8 cellular contexts compared by ENCODE assay signal in the genomic region with DNA sequence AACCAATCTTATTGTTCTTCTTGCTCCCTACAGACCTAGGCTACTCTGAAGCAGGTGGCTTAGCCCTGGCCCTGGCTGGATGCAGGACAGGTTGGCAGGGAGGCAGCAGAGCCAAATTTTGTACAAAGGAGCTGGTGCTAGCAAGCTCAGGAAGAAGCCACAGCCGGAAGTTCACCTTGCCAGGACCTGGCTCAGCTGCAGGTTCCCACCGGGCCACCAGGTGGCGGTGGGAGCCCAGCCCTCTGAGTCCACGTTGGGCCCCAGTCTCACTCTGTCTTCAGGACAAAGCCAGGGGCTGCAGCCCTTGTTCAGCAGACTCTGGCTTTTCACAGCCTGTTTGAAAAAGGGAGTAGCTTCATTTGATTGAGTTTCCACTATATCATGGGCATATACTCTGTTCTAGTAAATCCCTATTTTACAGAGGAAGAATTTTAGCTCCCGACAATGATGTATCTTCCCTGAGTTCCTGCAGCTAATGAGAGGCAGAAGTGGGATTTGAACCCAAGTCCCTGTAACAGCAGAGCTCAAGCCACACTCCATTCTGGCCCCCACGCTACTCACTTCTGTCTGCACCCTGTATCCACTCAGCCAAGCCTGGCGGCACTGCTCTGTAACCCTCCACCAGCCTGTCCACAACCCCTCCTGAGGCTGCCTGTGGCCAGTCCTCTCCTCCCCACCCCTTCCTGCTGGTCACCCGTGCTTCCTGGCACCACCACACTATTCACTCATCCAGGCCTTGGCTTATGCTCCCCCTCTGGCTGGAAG. TPM values are rescaled to one million over a fixed set of nuclear protein-coding genes. Genes with fewer than 3 reads are reported as not detected.
DNase-seq lines count a peak whose midpoint lies in the region; ATAC-seq and TF ChIP-seq lines count a peak whose summit lies in the region.

No MANE protein-coding gene starts in this region.

- H4K20me1 ChIP-seq in KMS-11 (ENCODE audit: insufficient read depth) = no peaks in the 10 kb centered on the region
- H4K20me1 ChIP-seq in PC-3 (ENCODE audit: low read length) = peaks cover 9% of the 10 kb centered on the region

- H3K9me3 Mint-ChIP-seq in CD8-positive, alpha-beta memory T cell = no peaks in the 10 kb centered on the region

- no peaks in the 10 kb centered on the region for H3F3A ChIP-seq in PC-3 (ENCODE audit: low read length, unreplicated experiment)

- H3K4me1 ChIP-seq in CD8-positive, alpha-beta memory T cell (ENCODE audit: insufficient read depth, low read length) = peaks cover 30% of the 10 kb centered on the region
- H3K4me1 ChIP-seq in KMS-11 (ENCODE audit: low read depth, poor library complexity, severe bottlenecking) (peaks cover 41% of the 10 kb centered on the region), PC-3 (ENCODE audit: insufficient read depth, low read length) (peaks cover 24% of the 10 kb centered on the region)

- H3K9me2 ChIP-seq in PC-3 (replicated peaks; ENCODE audit: low read length) = no peaks in the 10 kb centered on the region

- H3K36me3 Mint-ChIP-seq in CD8-positive, alpha-beta memory T cell = peaks cover 0 to 31% (median 5%) of the 10 kb centered on the region in 3 donors

- ATAC-seq in GM21423 (IDR thresholded peaks at IDR 0.05; ENCODE audit: unreplicated experiment) = peak; percentile 57
- ATAC-seq in PC-3 = peak; percentile 62

- POLR2A ChIA-PET in CD8-positive, alpha-beta memory T cell (lab: Charles Lee) = interaction anchor here (0.9 to 4.2 kb wide), 6 partner anchors 17 to 93 kb away, joined by 3 to 42 read pairs (median 8); partner anchors contain the start of genes CPSF7, CYB561A3, SDHAF2 and TMEM138
- POLR2A ChIA-PET in PC-3 (lab: Charles Lee; ENCODE audit: unreplicated experiment) = interaction anchor here (0.6 kb wide), 1 partner anchor 84 kb away, joined by 3 read pairs; no protein-coding TSS in a partner anchor

- peak; percentile 90 for TF ChIP-seq CTCF in KMS-11 (conservative IDR thresholded peaks at IDR 0.05; ENCODE audit: low read depth, low read length)
- peak; percentile 98 for TF ChIP-seq CTCF in PC-3 (conservative IDR thresholded peaks at IDR 0.05; ENCODE audit: low read depth, low read length)

- H3K9ac ChIP-seq in KMS-11 (peak overlapping the region; percentile 2; the same call in 1 of the 2 replicates), PC-3 (ENCODE audit: low read length) (no peak overlapping the region)

- no TSS peak for BruUV-seq in PC-3 (replicated peaks; lab: Mats Ljungman, UMichigan)

- no peak overlapping the region for H3K4me3 ChIP-seq in CD8-positive, alpha-beta memory T cell (ENCODE audit: low read length)
- no peak overlapping the region for H3K4me3 ChIP-seq in KMS-11 (IDR thresholded peaks at IDR 0.05; ENCODE audit: insufficient read depth, low read depth, low read length)
- no peak overlapping the region for H3K4me3 ChIP-seq in PC-3 (ENCODE audit: low read length)

- H2AFZ ChIP-seq in KMS-11 (ENCODE audit: low read depth) (peak overlapping the region; percentile 51), PC-3 (ENCODE audit: low read length) (peak overlapping the region; percentile 61)

- no peak overlapping the region for H3K27ac ChIP-seq in CD8-positive, alpha-beta memory T cell (ENCODE audit: low read depth, low read length)
- H3K27ac ChIP-seq in KMS-11 (peak overlapping the region; percentile 46), PC-3 (ENCODE audit: low read length) (no peak overlapping the region)

- intact Hi-C loops in PC-3 (cut with micrococcal nuclease) = loop anchor here (1.0 to 10.0 kb wide), 4 partner anchors 26 to 82 kb away; partner anchors contain the start of genes TMEM138 and TMEM216

- H3K27ac Mint-ChIP-seq in CD8-positive, alpha-beta memory T cell = peak overlapping the region; percentile 81 to 96 (median 90)

- H3K9me3 ChIP-seq in CD8-positive, alpha-beta memory T cell (ENCODE audit: low read length) = no peaks in the 10 kb centered on the region
- no peaks in the 10 kb centered on the region for H3K9me3 ChIP-seq in PC-3 (ENCODE audit: low read length)

- DNase-seq in CD8-positive, alpha-beta memory T cell = peak; percentile 73 to 86 (median 79)
- peak; percentile 93 for DNase-seq in PC-3
- peak; percentile 85 for DNase-seq in activated T-cell treated with anti-CD3 and anti-CD28 coated beads, Interleukin-2, amount 50 U/mL, for 1 hour
- peak; percentile 84 to 90 for DNase-seq in erythroblast (lab: John Stamatoyannopoulos, UW)
- DNase-seq in myocyte (ENCODE audit: low read depth) = peak; percentile 76
- peak; percentile 55 for DNase-seq in stimulated activated CD8-positive, alpha-beta memory T cell treated with anti-CD3 and anti-CD28 coated beads, Interleukin-7, amount 100 ng/mL, for 24 hours (ENCODE audit: low read depth)

- TF ChIP-seq POLR2A in erythroblast (IDR thresholded peaks at IDR 0.05; ENCODE audit: low read length) = no peak

- peaks cover 28 to 41% (median 29%) of the 10 kb centered on the region in 3 donors for H3K4me1 Mint-ChIP-seq in CD8-positive, alpha-beta memory T cell

- H3K4me2 ChIP-seq in KMS-11 (peak overlapping the region; percentile 30; the same call in 1 of the 2 replicates), PC-3 (ENCODE audit: low read length) (no peak overlapping the region)

- peaks cover 0 to 3% of the 10 kb centered on the region in 2 donors for H3K27me3 Mint-ChIP-seq in CD8-positive, alpha-beta memory T cell

- H3K4me3 Mint-ChIP-seq in CD8-positive, alpha-beta memory T cell = peak overlapping the region in 2 of 7 donors; percentile 13 to 79

- CTCF ChIA-PET in CD8-positive, alpha-beta memory T cell (lab: Charles Lee) = interaction anchor here (0.8 to 5.7 kb wide), 31 partner anchors 8 to 180 kb away, joined by 3 to 159 read pairs (median 6); partner anchors contain the start of genes CPSF7, CYB561A3, SDHAF2 and TMEM138
- CTCF ChIA-PET in PC-3 (lab: Charles Lee) = interaction anchor here (0.6 to 3.5 kb wide), 6 partner anchors 20 to 254 kb away, joined by 3 to 63 read pairs (median 13); partner anchors contain the start of genes CYB561A3, TMEM138 and TMEM216

- no peaks in the 10 kb centered on the region for H3K36me3 ChIP-seq in CD8-positive, alpha-beta memory T cell (ENCODE audit: insufficient read depth, low read length)
- H3K36me3 ChIP-seq in KMS-11 (ENCODE audit: insufficient read depth) (no peaks in the 10 kb centered on the region), PC-3 (ENCODE audit: low read depth, low read length) (no peaks in the 10 kb centered on the region)

- peaks cover 24% of the 10 kb centered on the region for H3K79me2 ChIP-seq in KMS-11 (ENCODE audit: insufficient read depth, low read depth)
- peaks cover 26% of the 10 kb centered on the region for H3K79me2 ChIP-seq in PC-3 (ENCODE audit: low read length)

- H3K27me3 ChIP-seq in CD8-positive, alpha-beta memory T cell (ENCODE audit: insufficient read depth, low read length, poor library complexity, severe bottlenecking) = no peaks in the 10 kb centered on the region
- H3K27me3 ChIP-seq in KMS-11 (ENCODE audit: insufficient read depth, low read depth) (no peaks in the 10 kb centered on the region), PC-3 (ENCODE audit: low read length) (no peaks in the 10 kb centered on the region)

RNA-seq across cellular contexts. Expression of gene TKFC, which starts 3.3 kb away (rescaled TPM):
- 10 to 100 TPM; 66.8 to 72.4 TPM for total RNA-seq in CD8-positive, alpha-beta memory T cell
- polyA plus RNA-seq in CD8-positive, alpha-beta memory T cell = 31.8 TPM
- 56.9 and 88.5 TPM in 2 replicates for total RNA-seq in PC-3 (2014; rRNA removed)
- total RNA-seq in myocyte = 32.1 and 37.3 TPM in 2 replicates
- polyA plus RNA-seq in myocyte (2012) = 36.2 TPM

RNA-seq across cellular contexts. Expression of gene DDB1, which starts 3.4 kb away (rescaled TPM):
- total RNA-seq in CD8-positive, alpha-beta memory T cell = 100 to 1,000 TPM; 302 to 307 TPM
- 120 TPM for polyA plus RNA-seq in CD8-positive, alpha-beta memory T cell
- total RNA-seq in PC-3 (2014; rRNA removed) = 450 and 451 TPM in 2 replicates
- 329 and 379 TPM in 2 replicates for total RNA-seq in myocyte
- 247 TPM for polyA plus RNA-seq in myocyte (2012)

RNA-seq across cellular contexts. Expression of gene CYB561A3, which starts 25.3 kb away (rescaled TPM):
- 10 to 100 TPM; 53.0 to 53.7 TPM for total RNA-seq in CD8-positive, alpha-beta memory T cell
- 62.1 TPM for polyA plus RNA-seq in CD8-positive, alpha-beta memory T cell
- 51.2 and 58.2 TPM in 2 replicates for total RNA-seq in PC-3 (2014; rRNA removed)
- 104 and 126 TPM in 2 replicates for total RNA-seq in myocyte
- 74.6 TPM for polyA plus RNA-seq in myocyte (2012)

RNA-seq across cellular contexts. Expression of gene TMEM138, which starts 25.8 kb away (rescaled TPM):
- 10 to 100 TPM; 74.4 to 75.1 TPM for total RNA-seq in CD8-positive, alpha-beta memory T cell
- 54.3 TPM for polyA plus RNA-seq in CD8-positive, alpha-beta memory T cell
- total RNA-seq in PC-3 (2014; rRNA removed) = 39.8 and 40.7 TPM in 2 replicates
- 42.5 and 54.2 TPM in 2 replicates for total RNA-seq in myocyte
- 79.5 TPM for polyA plus RNA-seq in myocyte (2012)

RNA-seq across cellular contexts. Expression of gene VWCE, which starts 41.2 kb away (rescaled TPM):
- 10 to 100 TPM; 11.3 to 12.4 TPM for total RNA-seq in CD8-positive, alpha-beta memory T cell
- not detected for polyA plus RNA-seq in CD8-positive, alpha-beta memory T cell
- total RNA-seq in PC-3 (2014; rRNA removed) (0.15 and 0.35 TPM in 2 replicates), myocyte (2.1 and 2.7 TPM in 2 replicates)
- 3.1 TPM for polyA plus RNA-seq in myocyte (2012)
